1 cellular context compared by ENCODE assay signal in the genomic region with DNA sequence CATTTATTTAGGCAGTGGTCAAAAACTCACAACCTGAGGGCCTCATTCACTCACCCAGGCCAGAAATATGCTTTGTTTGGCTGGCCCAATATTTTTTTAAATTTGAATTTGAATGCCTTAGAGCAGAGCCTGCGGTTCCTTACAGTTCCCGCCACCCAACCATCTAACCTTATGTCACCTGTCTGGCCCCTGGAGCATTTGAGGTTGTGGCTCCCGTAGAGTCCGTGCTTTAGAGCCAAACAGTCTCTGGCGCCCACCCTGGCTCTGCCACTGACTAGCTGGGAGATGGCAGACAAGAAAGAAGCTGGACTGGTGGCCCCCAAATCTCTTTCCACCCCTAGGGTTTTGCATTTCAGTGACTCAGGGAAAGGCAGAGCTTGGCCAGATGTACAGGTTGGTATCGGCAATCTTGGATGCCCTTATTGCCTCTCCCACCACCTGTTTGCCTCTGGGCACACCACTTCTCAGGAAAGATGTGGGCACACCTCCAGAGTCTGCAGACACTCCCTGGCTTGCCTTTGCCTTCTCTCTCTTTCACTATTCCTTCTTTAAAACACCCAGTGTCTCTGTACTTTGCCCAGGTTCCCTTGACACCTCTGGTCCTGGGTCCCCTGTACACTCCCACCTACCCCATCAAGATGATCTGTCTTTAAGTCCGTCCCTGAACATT.
TF ChIP-seq lines count a peak whose summit lies in the region.

No MANE protein-coding gene starts in this region.

TF ChIP-seq in IMR-90, 13 proteins besides CTCF, POLR2A, EP300 and RAD21 (continued from another document):
- TF ChIP-seq, protein P1, sequence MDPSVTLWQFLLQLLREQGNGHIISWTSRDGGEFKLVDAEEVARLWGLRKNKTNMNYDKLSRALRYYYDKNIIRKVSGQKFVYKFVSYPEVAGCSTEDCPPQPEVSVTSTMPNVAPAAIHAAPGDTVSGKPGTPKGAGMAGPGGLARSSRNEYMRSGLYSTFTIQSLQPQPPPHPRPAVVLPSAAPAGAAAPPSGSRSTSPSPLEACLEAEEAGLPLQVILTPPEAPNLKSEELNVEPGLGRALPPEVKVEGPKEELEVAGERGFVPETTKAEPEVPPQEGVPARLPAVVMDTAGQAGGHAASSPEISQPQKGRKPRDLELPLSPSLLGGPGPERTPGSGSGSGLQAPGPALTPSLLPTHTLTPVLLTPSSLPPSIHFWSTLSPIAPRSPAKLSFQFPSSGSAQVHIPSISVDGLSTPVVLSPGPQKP (IDR thresholded peaks at IDR 0.05; ENCODE audit: borderline replicate concordance, low read depth, low read length) = no peak
- no peak for TF ChIP-seq NFE2L2 (IDR thresholded peaks at IDR 0.05; ENCODE audit: low read depth, low read length)
- no peak for TF ChIP-seq MXI1 (IDR thresholded peaks at IDR 0.05; ENCODE audit: borderline replicate concordance, low read depth, low read length)
- TF ChIP-seq CHD1 (IDR thresholded peaks at IDR 0.05; ENCODE audit: low read depth, low read length) = no peak
- no peak for TF ChIP-seq RFX5 (IDR thresholded peaks at IDR 0.05; ENCODE audit: low read depth, low read length)
- no peak for TF ChIP-seq FOS (IDR thresholded peaks at IDR 0.05; ENCODE audit: low read depth, low read length)
- no peak for TF ChIP-seq MAZ (IDR thresholded peaks at IDR 0.05; ENCODE audit: borderline replicate concordance, low read depth, low read length)
- TF ChIP-seq, protein P2, sequence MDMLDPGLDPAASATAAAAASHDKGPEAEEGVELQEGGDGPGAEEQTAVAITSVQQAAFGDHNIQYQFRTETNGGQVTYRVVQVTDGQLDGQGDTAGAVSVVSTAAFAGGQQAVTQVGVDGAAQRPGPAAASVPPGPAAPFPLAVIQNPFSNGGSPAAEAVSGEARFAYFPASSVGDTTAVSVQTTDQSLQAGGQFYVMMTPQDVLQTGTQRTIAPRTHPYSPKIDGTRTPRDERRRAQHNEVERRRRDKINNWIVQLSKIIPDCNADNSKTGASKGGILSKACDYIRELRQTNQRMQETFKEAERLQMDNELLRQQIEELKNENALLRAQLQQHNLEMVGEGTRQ (IDR thresholded peaks at IDR 0.05; ENCODE audit: low read depth, low read length) = no peak
- TF ChIP-seq SMC3 (IDR thresholded peaks at IDR 0.05; ENCODE audit: low read depth, low read length) = no peak
